ENCODE assay signal across 17 cellular contexts in genomic region chr10:3765376-3765667, GRCh38. TPM values are rescaled to one million over a fixed set of nuclear protein-coding genes. Genes with fewer than 3 reads are reported as not detected.
DNase-seq lines count a peak whose midpoint lies in the region; ATAC-seq and TF ChIP-seq lines count a peak whose summit lies in the region.
"Had no signal": no experiment of that assay in that cellular context is flagged by ENCODE, and none has a peak within 500 bp of the region (broad histone marks: within the 10 kb centered on the region; RNA-seq: fewer than 3 reads in every experiment).

No MANE protein-coding gene starts in this region.

- in situ Hi-C loops in Panc1 (cut with HindIII; ENCODE audit: low pct_unique_long_range_greater_than_20kb, low sequenced_read_pairs) = no loop called here

- TF ChIP-seq POLR2A in suprapubic skin (IDR thresholded peaks at IDR 0.05) (no peak), vagina (IDR thresholded peaks at IDR 0.05) (no peak)

- CTCF ChIA-PET in Panc1 (lab: Charles Lee) = no interaction called here

- no peak for TF ChIP-seq EP300 in suprapubic skin (IDR thresholded peaks at IDR 0.05)

- peak overlapping the region; percentile 12 for H3K27ac Mint-ChIP-seq in activated T-cell treated with anti-CD3 and anti-CD28 coated beads, Interleukin-2, amount 50 U/mL, for 24 hours
- H3K27ac Mint-ChIP-seq: GM23338 had no signal

- no peaks in the 10 kb centered on the region for H3K36me3 ChIP-seq in Panc1 (ENCODE audit: control insufficient read depth, insufficient read depth, low read length)
- no peaks in the 10 kb centered on the region for H3K36me3 ChIP-seq in suprapubic skin
- H3K36me3 ChIP-seq in vagina = no peaks in the 10 kb centered on the region

- peaks cover 3% of the 10 kb centered on the region for H3K36me3 Mint-ChIP-seq in activated T-cell treated with anti-CD3 and anti-CD28 coated beads, Interleukin-2, amount 50 U/mL, for 24 hours (ENCODE audit: low read depth)

- peak overlapping the region; percentile 89 for H3K27ac ChIP-seq in Panc1 (ENCODE audit: low read length)
- H3K27ac ChIP-seq in foreskin keratinocyte = peak overlapping the region; percentile 99
- H3K27ac ChIP-seq in suprapubic skin = peak overlapping the region; percentile 74
- no peak overlapping the region for H3K27ac ChIP-seq in vagina
- no peak overlapping the region for H3K27ac ChIP-seq in right cardiac atrium (ENCODE audit: low read length)
- H3K27ac ChIP-seq: body of pancreas had no signal

- peaks cover 73% of the 10 kb centered on the region for H3K4me1 Mint-ChIP-seq in activated T-cell treated with anti-CD3 and anti-CD28 coated beads, Interleukin-2, amount 50 U/mL, for 24 hours (ENCODE audit: low read depth)

- H3K4me1 ChIP-seq in Panc1 (ENCODE audit: control insufficient read depth, insufficient read depth, low read length) (peaks cover 50% of the 10 kb centered on the region), foreskin keratinocyte (peaks cover 47% of the 10 kb centered on the region), suprapubic skin (peaks cover 41% of the 10 kb centered on the region), vagina (peaks cover 40% of the 10 kb centered on the region), right cardiac atrium (ENCODE audit: control insufficient read depth, insufficient read depth, low read length) (no peaks in the 10 kb centered on the region)
- H3K4me1 ChIP-seq: body of pancreas had no signal

- H3K27me3 Mint-ChIP-seq in activated T-cell treated with anti-CD3 and anti-CD28 coated beads, Interleukin-2, amount 50 U/mL, for 24 hours = no peaks in the 10 kb centered on the region

- TF ChIP-seq CTCF in Panc1 (IDR thresholded peaks at IDR 0.05) (no peak), foreskin keratinocyte (conservative IDR thresholded peaks at IDR 0.05) (no peak), suprapubic skin (IDR thresholded peaks at IDR 0.05) (no peak), vagina (IDR thresholded peaks at IDR 0.05) (no peak)

- no peak for DNase-seq in activated T-cell treated with anti-CD3 and anti-CD28 coated beads, Interleukin-2, amount 50 U/mL, for 24 hours
- no peak for DNase-seq in activated T-cell treated with anti-CD3 and anti-CD28 coated beads, Interleukin-2, amount 50 U/mL, for 48 hours
- DNase-seq in Panc1 (ENCODE audit: low read depth, low spot score) (no peak), foreskin keratinocyte (no peak), suprapubic skin (ENCODE audit: low spot score in 2 of 2) (no peak), vagina (ENCODE audit: extremely low spot score in 2 of 2) (no peak), right cardiac atrium (no peak), OCI-M1 (lab: John Stamatoyannopoulos, UW) (no peak)
- DNase-seq: activated CD4-positive, alpha-beta T cell treated with anti-CD3 and anti-CD28 coated beads for 1 hour; activated effector memory CD4-positive, alpha-beta T cell treated with anti-CD3 and anti-CD28 coated beads, Interleukin-2, amount 50 U/mL, for 16 hours; body of pancreas; DMS 273 treated with DMSO at 0.1 percent for 48 hours; hippocampal formation; mucosa of descending colon; NCI-H2081; posterior cingulate gyrus had no signal

- no TSS peak for BruUV-seq in Panc1 (replicated peaks; lab: Mats Ljungman, UMichigan)

- no peaks in the 10 kb centered on the region for H3K27me3 ChIP-seq in Panc1 (ENCODE audit: control insufficient read depth, insufficient read depth, low read length)
- H3K27me3 ChIP-seq in foreskin keratinocyte = no peaks in the 10 kb centered on the region
- no peaks in the 10 kb centered on the region for H3K27me3 ChIP-seq in suprapubic skin
- no peaks in the 10 kb centered on the region for H3K27me3 ChIP-seq in vagina
- H3K27me3 ChIP-seq in right cardiac atrium (ENCODE audit: control insufficient read depth, insufficient read depth) = no peaks in the 10 kb centered on the region
- H3K27me3 ChIP-seq: body of pancreas had no signal

- POLR2A ChIA-PET in Panc1 (lab: Charles Lee) = no interaction called here

- H3K9me3 ChIP-seq in Panc1 (ENCODE audit: control insufficient read depth, insufficient read depth, low read depth, low read length) (no peaks in the 10 kb centered on the region), suprapubic skin (no peaks in the 10 kb centered on the region), vagina (no peaks in the 10 kb centered on the region), right cardiac atrium (ENCODE audit: control insufficient read depth, low read length) (no peaks in the 10 kb centered on the region)
- H3K9me3 ChIP-seq: body of pancreas, mucosa of descending colon had no signal

- intact Hi-C loops in Panc1 (cut with micrococcal nuclease; ENCODE audit: unreplicated experiment) = no loop called here
- intact Hi-C loops in vagina (cut with DNase I) = no loop called here
- intact Hi-C loops in right cardiac atrium (cut with DNase I) = no loop called here

- H3K4me3 Mint-ChIP-seq in activated T-cell treated with anti-CD3 and anti-CD28 coated beads, Interleukin-2, amount 50 U/mL, for 24 hours = peak overlapping the region; percentile 32
- H3K4me3 Mint-ChIP-seq: GM23338 had no signal

- H3K9me3 Mint-ChIP-seq in activated T-cell treated with anti-CD3 and anti-CD28 coated beads, Interleukin-2, amount 50 U/mL, for 24 hours = peaks cover 4% of the 10 kb centered on the region
- H3K9me3 Mint-ChIP-seq: GM23338 had no signal

- no peak overlapping the region for H3K4me3 ChIP-seq in Panc1 (ENCODE audit: low read depth in 2 of 2, low read length in 2 of 2)
- H3K4me3 ChIP-seq in suprapubic skin = no peak overlapping the region
- no peak overlapping the region for H3K4me3 ChIP-seq in vagina
- no peak overlapping the region for H3K4me3 ChIP-seq in right cardiac atrium (ENCODE audit: low read length)
- H3K4me3 ChIP-seq: body of pancreas, GM23338, mucosa of descending colon had no signal

- WGBS in suprapubic skin = 81% methylated on average over 1 of the region's 1 CpG
- 88% methylated on average over 1 of the region's 1 CpG for WGBS in right cardiac atrium

- ATAC-seq in Panc1 = no peak
- ATAC-seq in foreskin keratinocyte = no peak
- no peak for ATAC-seq in right cardiac atrium
- ATAC-seq: body of pancreas, GM23338 had no signal

RNA-seq across cellular contexts. Expression of gene KLF6, which starts 19.7 kb away (rescaled TPM):
- 177 TPM for total RNA-seq in Panc1 (2021; ENCODE audit: unreplicated experiment)
- 108 TPM for polyA plus RNA-seq in Panc1 (2012; ENCODE audit: insufficient read length)
- 133 and 156 TPM in 2 replicates for total RNA-seq in foreskin keratinocyte
- polyA plus RNA-seq in foreskin keratinocyte = 42.0 and 42.5 TPM in 2 replicates
- 100 to 1,000 TPM; 242 to 484 (median 276) TPM for total RNA-seq in suprapubic skin
- total RNA-seq in vagina = 145 TPM
- 10 to 100 TPM; 35.7 to 46.1 (median 39.9) TPM for total RNA-seq in right cardiac atrium
- 27.2 TPM for polyA plus RNA-seq in right cardiac atrium

Comparison
In these comparisons a context has a peak if more than half of its experiments do, and no peak if none do; other contexts are left out.
1. H3K27ac ChIP-seq: peak in Panc1 (single experiment), foreskin keratinocyte (single experiment) and suprapubic skin (single experiment); none in vagina (single experiment) and right cardiac atrium (single experiment).